Comparison of ENCODE assay signal across 29 cellular contexts in genomic region chr9:87564706-87565335, GRCh38.
DNase-seq lines count a peak whose midpoint lies in the region; ATAC-seq, FAIRE-seq and TF ChIP-seq lines count a peak whose summit lies in the region.
"Had no signal": no experiment of that assay in that cellular context is flagged by ENCODE, and none has a peak within 500 bp of the region (broad histone marks: within the 10 kb centered on the region; RNA-seq: fewer than 3 reads in every experiment).

No MANE protein-coding gene starts in this region.

- H3K4me2 ChIP-seq in GM12878 (ENCODE audit: control insufficient read depth, insufficient read depth): no peak overlapping the region

- H3K27me3 Mint-ChIP-seq in Caco-2 (ENCODE audit: insufficient read depth, unreplicated experiment): no peaks in the 10 kb centered on the region

- no peak for TF ChIP-seq RAD21 in GM12878 (IDR thresholded peaks at IDR 0.05; ENCODE audit: insufficient read depth, low read depth, low read length)

- H3K36me3 ChIP-seq in GM12878 (ENCODE audit: control insufficient read depth in 2 of 2, insufficient read depth in 2 of 2, low read length in 1 of 2): peaks cover 0 to 2% of the 10 kb centered on the region in 2 experiments; a peak in 2 of 4 replicates
- no peaks in the 10 kb centered on the region for H3K36me3 ChIP-seq in rectal smooth muscle tissue (ENCODE audit: control insufficient read depth, insufficient read depth, low read length)
- no peaks in the 10 kb centered on the region for H3K36me3 ChIP-seq in Caco-2 (ENCODE audit: control insufficient read depth, insufficient read depth, low read length)
- peaks cover 25% of the 10 kb centered on the region for H3K36me3 ChIP-seq in MG63
- H3K36me3 ChIP-seq: BE2C, cardiac muscle cell, Peyer's patch had no signal

- H3K4me3 ChIP-seq in GM12878: no peak overlapping the region
- no peak overlapping the region for H3K4me3 ChIP-seq in rectal smooth muscle tissue (ENCODE audit: low read length)
- H3K4me3 ChIP-seq in Caco-2 (ENCODE audit: low read depth, low read length): no peak overlapping the region
- H3K4me3 ChIP-seq in MG63: no peak overlapping the region
- H3K4me3 ChIP-seq: cardiac muscle cell, coronary artery, Peyer's patch, SJCRH30 had no signal

- peaks cover 12% of the 10 kb centered on the region for H3K36me3 Mint-ChIP-seq in Caco-2 (ENCODE audit: insufficient read depth, unreplicated experiment)
- H3K36me3 Mint-ChIP-seq: activated naive CD4-positive, alpha-beta T cell treated with anti-CD3 and anti-CD28 coated beads, Interleukin-2, amount 50 U/mL, for 72 hours had no signal

- no peaks in the 10 kb centered on the region for H4K20me1 ChIP-seq in GM12878 (ENCODE audit: control insufficient read depth, insufficient read depth)

- H3K4me1 Mint-ChIP-seq in Caco-2 (ENCODE audit: low read depth, unreplicated experiment): peaks cover 7% of the 10 kb centered on the region

- TF ChIP-seq EP300 in GM12878 (IDR thresholded peaks at IDR 0.05; ENCODE audit: borderline replicate concordance in 1 of 2, control insufficient read depth in 1 of 2, low read depth in 2 of 2, low read length in 2 of 2): no peak

- TF ChIP-seq CTCF in GM12878 (IDR thresholded peaks at IDR 0.05 in 2 of 3, conservative IDR thresholded peaks at IDR 0.05 in 1 of 3; ENCODE audit: control insufficient read depth in 2 of 3, extremely low read depth in 1 of 3, insufficient read depth in 1 of 3, low read depth in 3 of 3, low read length in 3 of 3): no peak
- no peak for TF ChIP-seq CTCF in Caco-2 (IDR thresholded peaks at IDR 0.05; ENCODE audit: insufficient read depth in 1 of 2, low read depth in 1 of 2, low read length in 1 of 2, severe bottlenecking in 1 of 2, unreplicated experiment in 1 of 2)

- RAD21 ChIA-PET in GM12878 (lab: Charles Lee; ENCODE audit: unreplicated experiment): interaction anchor here (1.0 to 1.1 kb wide), 3 partner anchors 9 to 49 kb away, joined by 3 to 5 read pairs (median 5); no protein-coding TSS in a partner anchor

- POLR2A ChIA-PET in GM12878 (lab: Charles Lee): interaction anchor here (1.9 kb wide), 1 partner anchor 10 kb away, joined by 4 read pairs; no protein-coding TSS in a partner anchor
- POLR2A ChIA-PET in Caco-2 (lab: Charles Lee): no interaction called here

- DNase-seq in ELF-1 (ENCODE audit: low read depth, low spot score) (peak; percentile 61), GM12878 (ENCODE audit: low read depth, low spot score) (no peak), kidney tubule cell (ENCODE audit: low spot score) (peak; percentile 57), Caco-2 (no peak), MG63 (no peak)
- DNase-seq: activated CD4-positive, alpha-beta T cell treated with anti-CD3 and anti-CD28 coated beads for 1 hour; activated T-cell treated with anti-CD3 and anti-CD28 coated beads for 4 hours; BE2C; DMS79 treated with DMSO at 0.1 percent for 48 hours; effector memory CD8-positive, alpha-beta T cell; foreskin melanocyte; GOT3; hippocampal formation; IMR-90; NCI-H1105; NCI-H2029; NCI-H345; occipital lobe; Peyer's patch; retina; SJCRH30; T-helper 1 cell had no signal

- intact Hi-C loops in GM12878 (cut with micrococcal nuclease; ENCODE audit: unreplicated experiment): no loop called here
- intact Hi-C loops in Caco-2 (cut with micrococcal nuclease; ENCODE audit: unreplicated experiment): no loop called here

- SMC1A ChIA-PET in GM12878 (lab: Charles Lee; ENCODE audit: uncharacterized antibody, unreplicated experiment): interaction anchor here (0.6 to 2.8 kb wide), 4 partner anchors 15 to 65 kb away, joined by 3 to 8 read pairs (median 4); no protein-coding TSS in a partner anchor

- H3K9ac ChIP-seq in GM12878 (ENCODE audit: control insufficient read depth, insufficient read depth, low read length) (no peak overlapping the region), rectal smooth muscle tissue (ENCODE audit: low read length) (no peak overlapping the region)

- no peak overlapping the region for H2AFZ ChIP-seq in GM12878 (ENCODE audit: control insufficient read depth, low read depth, low read length)

- H3K4me1 ChIP-seq in GM12878 (ENCODE audit: control insufficient read depth, insufficient read depth, low read length) (peaks cover 46% of the 10 kb centered on the region), rectal smooth muscle tissue (ENCODE audit: control insufficient read depth, insufficient read depth, low read length) (peaks cover 46% of the 10 kb centered on the region), Caco-2 (peaks cover 17% of the 10 kb centered on the region)
- H3K4me1 ChIP-seq: SJCRH30 had no signal

- H3K79me2 ChIP-seq in GM12878 (ENCODE audit: control insufficient read depth, insufficient read depth, low read length): peaks cover 22% of the 10 kb centered on the region

- H3K9me3 Mint-ChIP-seq in Caco-2 (ENCODE audit: unreplicated experiment): no peaks in the 10 kb centered on the region

- H3K4me3 Mint-ChIP-seq in Caco-2 (ENCODE audit: unreplicated experiment): no peak overlapping the region
- H3K4me3 Mint-ChIP-seq: effector memory CD8-positive, alpha-beta T cell had no signal

- H3K27ac Mint-ChIP-seq in Caco-2 (ENCODE audit: unreplicated experiment): no peak overlapping the region
- H3K27ac Mint-ChIP-seq: activated naive CD4-positive, alpha-beta T cell treated with anti-CD3 and anti-CD28 coated beads, Interleukin-2, amount 50 U/mL, for 72 hours; effector memory CD8-positive, alpha-beta T cell had no signal

- H3K9me3 ChIP-seq in GM12878 (replicated peaks; ENCODE audit: control insufficient read depth, insufficient read depth, low read length): peaks cover 2% of the 10 kb centered on the region; the same call in 2 of the 3 replicates
- H3K9me3 ChIP-seq in Caco-2: no peaks in the 10 kb centered on the region
- H3K9me3 ChIP-seq in MG63: no peaks in the 10 kb centered on the region
- H3K9me3 ChIP-seq: BE2C, Peyer's patch, SJCRH30 had no signal

- BruUV-seq in GM12878 (replicated peaks; lab: Mats Ljungman, UMichigan) (no TSS peak), Caco-2 (replicated peaks; lab: Mats Ljungman, UMichigan) (no TSS peak)

- FAIRE-seq in GM12878 (lab: Jason Lieb, UNC): no peak
- FAIRE-seq: TTC549 had no signal

- H3K27ac ChIP-seq in GM12878 (ENCODE audit: control insufficient read depth, insufficient read depth): peak overlapping the region; percentile 59
- peak overlapping the region; percentile 65 for H3K27ac ChIP-seq in rectal smooth muscle tissue (ENCODE audit: low read depth, low read length)
- H3K27ac ChIP-seq: cardiac muscle cell, Peyer's patch, SJCRH30 had no signal

- 39% methylated on average over 8 of the region's 8 CpGs for WGBS in GM12878 (ENCODE audit: insufficient coverage, insufficient replicate concordance, low lambda C conversion rate, missing lambda C conversion rate)

- no peak for ATAC-seq in GM12878
- ATAC-seq in HG02870 (IDR thresholded peaks at IDR 0.05; ENCODE audit: unreplicated experiment): no peak
- no peak for ATAC-seq in GM18858 (IDR thresholded peaks at IDR 0.05; ENCODE audit: unreplicated experiment)
- ATAC-seq: activated naive CD4-positive, alpha-beta T cell treated with anti-CD3 and anti-CD28 coated beads, Interleukin-2, amount 50 U/mL, for 72 hours; effector memory CD8-positive, alpha-beta T cell had no signal

- H3K27me3 ChIP-seq in GM12878 (replicated peaks in 1 of 2; ENCODE audit: control insufficient read depth in 2 of 2, insufficient read depth in 2 of 2, low read length in 1 of 2) (no peaks in the 10 kb centered on the region), rectal smooth muscle tissue (ENCODE audit: control insufficient read depth, insufficient read depth, low read length) (no peaks in the 10 kb centered on the region), Caco-2 (replicated peaks; ENCODE audit: control insufficient read depth, insufficient read depth, low read length) (no peaks in the 10 kb centered on the region), MG63 (no peaks in the 10 kb centered on the region)
- H3K27me3 ChIP-seq: BE2C, cardiac muscle cell, Peyer's patch, SJCRH30 had no signal

- no peak for TF ChIP-seq POLR2A in GM12878 (IDR thresholded peaks at IDR 0.05; ENCODE audit: low read depth, low read length)

- in situ Hi-C loops in GM12878 (cut with MboI): loop anchor here (25.0 kb wide), 1 partner anchor 1747 kb away; the partner anchor contains the start of genes CKS2 and SECISBP2

- CTCF ChIA-PET in GM12878 (lab: Yijun Ruan, JAX): interaction anchor here (1.0 kb wide), 2 partner anchors 98 to 227 kb away, joined by 3 read pairs; no protein-coding TSS in a partner anchor
- CTCF ChIA-PET in Caco-2 (lab: Charles Lee): no interaction called here

TF ChIP-seq in GM12878, 131 proteins besides CTCF, POLR2A, EP300 and RAD21 (continues in another document):
- peak; percentile 59 for TF ChIP-seq RUNX3 (IDR thresholded peaks at IDR 0.05; ENCODE audit: low read length)
- TF ChIP-seq ZNF24 (IDR thresholded peaks at IDR 0.05): 0 out of 2 replicates have a peak, but pooled peaks have one; percentile 33
- TF ChIP-seq CEBPB (IDR thresholded peaks at IDR 0.05; ENCODE audit: borderline replicate concordance in 1 of 2, low read depth in 2 of 2, low read length in 2 of 2): 0 out of 4 replicates have a peak, but pooled peaks of 1 of the 2 experiments have one; percentile 3
- no peak for TF ChIP-seq ZBTB40 (IDR thresholded peaks at IDR 0.05; ENCODE audit: borderline replicate concordance)

Comparison
In these comparisons a context has a peak if more than half of its experiments do, and no peak if none do; other contexts are left out.
1. DNase-seq: peak in ELF-1 (single experiment) and kidney tubule cell (single experiment); none in GM12878 (single experiment), Caco-2 (0 of 2) and MG63 (single experiment).